Comparison of ENCODE assay signal across 1 cellular context in the genomic region with DNA sequence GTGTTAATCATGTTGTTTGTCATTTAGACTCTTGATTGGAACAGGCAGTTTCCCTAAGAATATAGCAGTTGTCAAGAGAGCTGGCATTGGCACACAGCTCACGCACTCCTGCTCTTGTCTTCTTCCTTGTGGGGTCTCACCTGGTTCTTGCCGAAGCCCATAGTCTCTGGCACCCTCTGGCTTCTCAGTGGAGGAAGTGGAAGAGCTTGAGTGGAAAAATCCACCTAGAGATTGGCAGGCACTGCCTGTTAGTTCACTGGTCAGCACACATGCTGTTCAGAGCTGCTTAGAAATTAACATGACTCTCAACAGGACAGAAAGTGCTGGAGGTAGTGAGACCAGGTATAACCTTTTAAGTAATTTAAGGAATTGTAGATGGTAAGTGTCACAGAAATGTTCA.
TF ChIP-seq lines count a peak whose summit lies in the region.

No MANE protein-coding gene starts in this region.

TF ChIP-seq in liver, 16 proteins besides CTCF, POLR2A, EP300 and RAD21 (continued from another document):
- TF ChIP-seq, protein P1, sequence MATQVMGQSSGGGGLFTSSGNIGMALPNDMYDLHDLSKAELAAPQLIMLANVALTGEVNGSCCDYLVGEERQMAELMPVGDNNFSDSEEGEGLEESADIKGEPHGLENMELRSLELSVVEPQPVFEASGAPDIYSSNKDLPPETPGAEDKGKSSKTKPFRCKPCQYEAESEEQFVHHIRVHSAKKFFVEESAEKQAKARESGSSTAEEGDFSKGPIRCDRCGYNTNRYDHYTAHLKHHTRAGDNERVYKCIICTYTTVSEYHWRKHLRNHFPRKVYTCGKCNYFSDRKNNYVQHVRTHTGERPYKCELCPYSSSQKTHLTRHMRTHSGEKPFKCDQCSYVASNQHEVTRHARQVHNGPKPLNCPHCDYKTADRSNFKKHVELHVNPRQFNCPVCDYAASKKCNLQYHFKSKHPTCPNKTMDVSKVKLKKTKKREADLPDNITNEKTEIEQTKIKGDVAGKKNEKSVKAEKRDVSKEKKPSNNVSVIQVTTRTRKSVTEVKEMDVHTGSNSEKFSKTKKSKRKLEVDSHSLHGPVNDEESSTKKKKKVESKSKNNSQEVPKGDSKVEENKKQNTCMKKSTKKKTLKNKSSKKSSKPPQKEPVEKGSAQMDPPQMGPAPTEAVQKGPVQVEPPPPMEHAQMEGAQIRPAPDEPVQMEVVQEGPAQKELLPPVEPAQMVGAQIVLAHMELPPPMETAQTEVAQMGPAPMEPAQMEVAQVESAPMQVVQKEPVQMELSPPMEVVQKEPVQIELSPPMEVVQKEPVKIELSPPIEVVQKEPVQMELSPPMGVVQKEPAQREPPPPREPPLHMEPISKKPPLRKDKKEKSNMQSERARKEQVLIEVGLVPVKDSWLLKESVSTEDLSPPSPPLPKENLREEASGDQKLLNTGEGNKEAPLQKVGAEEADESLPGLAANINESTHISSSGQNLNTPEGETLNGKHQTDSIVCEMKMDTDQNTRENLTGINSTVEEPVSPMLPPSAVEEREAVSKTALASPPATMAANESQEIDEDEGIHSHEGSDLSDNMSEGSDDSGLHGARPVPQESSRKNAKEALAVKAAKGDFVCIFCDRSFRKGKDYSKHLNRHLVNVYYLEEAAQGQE (IDR thresholded peaks at IDR 0.05): no peak
- TF ChIP-seq RXRA (IDR thresholded peaks at IDR 0.05) (no peak), NR2F2 (IDR thresholded peaks at IDR 0.05) (no peak), GABPA (IDR thresholded peaks at IDR 0.05 in 1 of 2, conservative IDR thresholded peaks at IDR 0.05 in 1 of 2) (no peak), JUND (IDR thresholded peaks at IDR 0.05) (no peak), SP1 (IDR thresholded peaks at IDR 0.05) (no peak), HNF4A (conservative IDR thresholded peaks at IDR 0.05) (no peak)
